ENCODE assay signal across 8 cellular contexts in the genomic region with DNA sequence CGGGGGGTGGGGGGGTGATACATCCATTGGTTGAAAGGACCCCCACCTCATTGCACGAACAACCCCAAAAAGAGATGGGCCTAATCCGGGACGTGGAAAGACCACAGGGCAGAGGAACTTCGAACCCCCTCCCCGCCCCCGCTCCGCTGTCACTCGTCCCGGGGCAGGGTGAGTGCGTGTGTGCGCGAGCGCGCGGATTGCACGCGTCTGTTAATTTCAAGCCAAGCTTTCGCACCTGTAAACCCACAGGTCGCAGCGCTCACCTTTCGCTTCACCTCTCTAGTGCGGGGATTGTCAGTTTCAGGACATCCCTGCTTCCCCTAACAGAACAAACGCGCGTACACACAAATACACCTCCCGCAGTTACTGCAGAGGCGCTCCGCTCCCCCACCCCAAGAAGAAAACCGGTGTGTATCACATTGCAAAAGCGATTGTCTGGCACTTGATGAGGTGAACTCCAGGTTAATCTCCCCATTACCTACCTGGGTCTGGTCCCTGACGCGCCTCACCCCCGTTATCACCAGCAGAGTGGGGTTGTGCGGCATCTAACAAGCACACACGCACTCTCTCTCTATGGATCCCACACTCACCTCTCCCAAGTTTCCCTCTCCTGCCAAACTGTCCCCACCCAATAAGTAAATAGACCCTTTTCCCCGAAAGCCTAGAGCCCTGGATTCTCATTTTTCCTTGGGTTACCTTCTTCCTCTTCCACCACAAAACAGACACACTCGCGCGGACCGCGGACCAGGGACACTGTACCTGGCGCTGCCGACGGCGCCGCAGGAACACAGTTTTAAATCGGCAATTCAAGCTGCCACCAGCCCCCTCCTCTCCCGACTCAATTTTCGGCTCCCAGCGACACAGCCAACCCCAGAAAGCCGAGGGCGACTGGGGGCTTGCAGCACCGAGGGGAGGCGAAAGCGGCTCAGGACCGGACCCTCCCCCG. TPM values are rescaled to one million over a fixed set of nuclear protein-coding genes. Genes with fewer than 3 reads are reported as not detected.
DNase-seq lines count a peak whose midpoint lies in the region; ATAC-seq lines count a peak whose summit lies in the region.

No MANE protein-coding gene starts in this region.

- peaks cover 56 to 63% of the 10 kb centered on the region in 2 donors for H3K4me1 ChIP-seq in mucosa of rectum (ENCODE audit: control insufficient read depth in 2 of 2, insufficient read depth in 2 of 2, low read length in 2 of 2)
- H3K4me1 ChIP-seq in aorta (ENCODE audit: control insufficient read depth in 1 of 2, insufficient read depth in 2 of 2, low read length in 2 of 2), result no peaks in the 10 kb centered on the region

- no peaks in the 10 kb centered on the region for H3K9me3 Mint-ChIP-seq in central memory CD8-positive, alpha-beta T cell

- no peak overlapping the region for H3K9ac ChIP-seq in mucosa of rectum (ENCODE audit: low read depth in 1 of 2, low read length in 2 of 2)

- H3K27me3 Mint-ChIP-seq in central memory CD8-positive, alpha-beta T cell, result peaks cover 89% of the 10 kb centered on the region

- intact Hi-C loops in aorta (cut with DNase I), result loop anchor here (5.0 to 10.0 kb wide), 5 partner anchors 344 to 534 kb away; no protein-coding TSS in a partner anchor

- peak overlapping the region; percentile 17 for H3K4me3 Mint-ChIP-seq in central memory CD8-positive, alpha-beta T cell

- peaks cover 42% of the 10 kb centered on the region for H3K4me1 Mint-ChIP-seq in central memory CD8-positive, alpha-beta T cell

- peaks cover 44% of the 10 kb centered on the region in 2 donors for H3K27me3 ChIP-seq in mucosa of rectum (ENCODE audit: control insufficient read depth in 2 of 2, insufficient read depth in 2 of 2, low read length in 2 of 2)
- H3K27me3 ChIP-seq in aorta (ENCODE audit: control insufficient read depth in 1 of 2, insufficient read depth in 2 of 2, low read length in 1 of 2), result no peaks in the 10 kb centered on the region

- H3K36me3 ChIP-seq in mucosa of rectum (ENCODE audit: control insufficient read depth in 2 of 2, insufficient read depth in 2 of 2, low read length in 2 of 2) (no peaks in the 10 kb centered on the region), aorta (ENCODE audit: control insufficient read depth in 1 of 2, insufficient read depth in 2 of 2, low read length in 1 of 2) (no peaks in the 10 kb centered on the region)

- ATAC-seq in central memory CD8-positive, alpha-beta T cell (replicated peaks; ENCODE audit: extremely low read depth, poor library complexity, severe bottlenecking), result no peak
- no peak for ATAC-seq in aorta (ENCODE audit: low FRiP score)
- no peak for ATAC-seq in GM19452 (IDR thresholded peaks at IDR 0.05; ENCODE audit: unreplicated experiment)
- ATAC-seq in HG02981 (IDR thresholded peaks at IDR 0.05; ENCODE audit: unreplicated experiment), result no peak

- H3K4me3 ChIP-seq in mucosa of rectum (ENCODE audit: low read length in 2 of 2), result peak overlapping the region; percentile 0 to 44
- peak overlapping the region in 1 of 2 donors; percentile 29 for H3K4me3 ChIP-seq in aorta (ENCODE audit: low read length in 2 of 2)

- H3K27ac ChIP-seq in mucosa of rectum (ENCODE audit: low read depth in 2 of 2, low read length in 2 of 2), result no peak overlapping the region
- no peak overlapping the region for H3K27ac ChIP-seq in aorta (ENCODE audit: low read depth in 1 of 2, low read length in 2 of 2)

- H3K36me3 Mint-ChIP-seq in central memory CD8-positive, alpha-beta T cell (ENCODE audit: insufficient read depth), result peaks cover 4% of the 10 kb centered on the region

- WGBS in aorta, 2 donors, result 2 to 3% methylated on average over 54 to 58 of the region's 58 CpGs

- H3K27ac Mint-ChIP-seq in central memory CD8-positive, alpha-beta T cell (ENCODE audit: low read depth), result peak overlapping the region; percentile 22

- DNase-seq in stimulated activated CD4-positive, alpha-beta T cell treated with anti-CD3 and anti-CD28 coated beads, Interleukin-4, amount 100 ng/mL, for 24 hours, result peak; percentile 1
- no peak for DNase-seq in stimulated activated CD4-positive, alpha-beta T cell treated with anti-CD3 and anti-CD28 coated beads, Interleukin-1b, Interleukin-23, amount 100 ng/mL, for 48 hours
- DNase-seq in central memory CD8-positive, alpha-beta T cell (ENCODE audit: low spot score in 2 of 2), result peak in 1 of 2 donors; percentile 8
- DNase-seq in aorta (peak; percentile 40 to 72), kidney glomerular epithelial cell (lab: John Stamatoyannopoulos, UW) (no peak)

- H3K9me3 ChIP-seq in mucosa of rectum (ENCODE audit: control insufficient read depth in 2 of 2, low read length in 2 of 2) (no peaks in the 10 kb centered on the region), aorta (ENCODE audit: control insufficient read depth, low read length) (no peaks in the 10 kb centered on the region)

RNA-seq across cellular contexts. Expression of a gene that starts 1.0 kb away (rescaled TPM):
- total RNA-seq in aorta, result 10 to 100 TPM in 1 of 2 donors, 1 to 10 TPM in 1; 8.8 to 12.9 TPM
- 1 to 10 TPM; 1.4 to 2.0 TPM for polyA plus RNA-seq in aorta

Comparison
In these comparisons a context has a peak if more than half of its experiments do, and no peak if none do; other contexts are left out.
1. DNase-seq: peak in stimulated activated CD4-positive, alpha-beta T cell treated with anti-CD3 and anti-CD28 coated beads, Interleukin-4, amount 100 ng/mL, for 24 hours (single experiment) and aorta (2 of 2); none in stimulated activated CD4-positive, alpha-beta T cell treated with anti-CD3 and anti-CD28 coated beads, Interleukin-1b, Interleukin-23, amount 100 ng/mL, for 48 hours (single experiment) and kidney glomerular epithelial cell (single experiment).